Comparison of ENCODE assay signal across 22 cellular contexts in genomic region chr7:126699707-126700106, GRCh38.
DNase-seq lines count a peak whose midpoint lies in the region; ATAC-seq and TF ChIP-seq lines count a peak whose summit lies in the region.
"Had no signal": no experiment of that assay in that cellular context is flagged by ENCODE, and none has a peak within 500 bp of the region (broad histone marks: within the 10 kb centered on the region; RNA-seq: fewer than 3 reads in every experiment).

No MANE protein-coding gene starts in this region.

- ATAC-seq in left lobe of liver: no peak
- ATAC-seq: activated CD8-positive, alpha-beta T cell treated with anti-CD3 and anti-CD28 coated beads for 36 hours; activated T-helper 17 cell treated with anti-CD3 and anti-CD28 coated beads, Interleukin-2, amount 50 U/mL, for 72 hours; CD8-positive, alpha-beta T cell; gastroesophageal sphincter; stimulated activated naive B cell treated with anti-CD40 and anti-IgM and Interleukin-4, amounts not matched to agents 10 μg/mL and 1 μg/mL and 100 μg/mL, for 72 hours; upper lobe of right lung had no signal

- H3K4me1 ChIP-seq in KMS-11 (ENCODE audit: low read depth, poor library complexity, severe bottlenecking) (peaks cover 37% of the 10 kb centered on the region), SK-N-SH (ENCODE audit: control insufficient read depth in 1 of 2, insufficient read depth in 2 of 2, low read depth in 1 of 2, low read length in 1 of 2) (peaks cover 22 to 44% of the 10 kb centered on the region in 2 experiments)
- H3K4me1 ChIP-seq: gastroesophageal sphincter, prostate gland, upper lobe of right lung had no signal

- no peaks in the 10 kb centered on the region for H3K79me2 ChIP-seq in KMS-11 (ENCODE audit: insufficient read depth, low read depth)
- H3K79me2 ChIP-seq in SK-N-SH (ENCODE audit: insufficient read depth): no peaks in the 10 kb centered on the region

- no peaks in the 10 kb centered on the region for H3K9me2 ChIP-seq in SK-N-SH

- H3K27ac ChIP-seq in KMS-11: peak overlapping the region; percentile 88; the same call in 1 of the 2 replicates
- peak overlapping the region in 1 of 2 experiments; percentile 93; a peak in 2 of 4 replicates for H3K27ac ChIP-seq in SK-N-SH (ENCODE audit: low read depth in 2 of 2, low read length in 1 of 2)
- H3K27ac ChIP-seq: gastroesophageal sphincter, prostate gland, spleen, upper lobe of right lung, VCaP had no signal

- H3F3A ChIP-seq in SK-N-SH (replicated peaks; ENCODE audit: insufficient read depth): peaks cover 14% of the 10 kb centered on the region

- H3K27me3 ChIP-seq in KMS-11 (ENCODE audit: insufficient read depth, low read depth) (no peaks in the 10 kb centered on the region), SK-N-SH (ENCODE audit: insufficient read depth) (no peaks in the 10 kb centered on the region)
- H3K27me3 ChIP-seq: gastroesophageal sphincter, spleen, upper lobe of right lung had no signal

- H3K4me1 Mint-ChIP-seq in T-helper 1 cell treated with Interleukin-12 subunit alpha and Interleukin-12 subunit beta and Interleukin-4 antibody, amounts not matched to agents 30 μg/mL and 1 μg/mL, for 36 hours (ENCODE audit: low read depth): peaks cover 13% of the 10 kb centered on the region
- peaks cover 24% of the 10 kb centered on the region for H3K4me1 Mint-ChIP-seq in osteocyte (ENCODE audit: unreplicated experiment)
- H3K4me1 Mint-ChIP-seq: activated T-helper 17 cell treated with anti-CD3 and anti-CD28 coated beads, Interleukin-2, amount 50 U/mL, for 72 hours; naive B cell; stimulated activated naive B cell treated with anti-CD40 and anti-IgM and Interleukin-4, amounts not matched to agents 10 μg/mL and 1 μg/mL and 100 μg/mL, for 72 hours had no signal

- H2AFZ ChIP-seq in KMS-11 (ENCODE audit: low read depth) (no peak overlapping the region), SK-N-SH (ENCODE audit: low read depth) (no peak overlapping the region; the same call in 1 of the 2 replicates)

- no peaks in the 10 kb centered on the region for H3K9me3 ChIP-seq in SK-N-SH
- H3K9me3 ChIP-seq: gastroesophageal sphincter, prostate gland, upper lobe of right lung had no signal

- H3K27me3 Mint-ChIP-seq in T-helper 1 cell treated with Interleukin-12 subunit alpha and Interleukin-12 subunit beta and Interleukin-4 antibody, amounts not matched to agents 30 μg/mL and 1 μg/mL, for 36 hours (ENCODE audit: low read depth): peaks cover 34% of the 10 kb centered on the region
- H3K27me3 Mint-ChIP-seq in osteocyte (ENCODE audit: unreplicated experiment): no peaks in the 10 kb centered on the region
- H3K27me3 Mint-ChIP-seq: activated T-helper 17 cell treated with anti-CD3 and anti-CD28 coated beads, Interleukin-2, amount 50 U/mL, for 72 hours; stimulated activated naive B cell treated with anti-CD40 and anti-IgM and Interleukin-4, amounts not matched to agents 10 μg/mL and 1 μg/mL and 100 μg/mL, for 72 hours had no signal

- peak; percentile 48 for TF ChIP-seq RAD21 in SK-N-SH (IDR thresholded peaks at IDR 0.05; ENCODE audit: low read length)

- TF ChIP-seq CTCF in KMS-11 (conservative IDR thresholded peaks at IDR 0.05; ENCODE audit: low read depth, low read length): no peak
- 0 out of 2 replicates have a peak, but pooled peaks have one; percentile 7 for TF ChIP-seq CTCF in SK-N-SH (IDR thresholded peaks at IDR 0.05)
- TF ChIP-seq CTCF in osteocyte (IDR thresholded peaks at IDR 0.05): no peak

- POLR2A ChIA-PET in SK-N-SH (lab: Yijun Ruan, JAX): no interaction called here

- DNase-seq in T-helper 1 cell: no peak
- peak; percentile 40 for DNase-seq in SK-N-SH
- DNase-seq in osteocyte (ENCODE audit: extremely low spot score, unreplicated experiment): no peak
- no peak for DNase-seq in left lobe of liver (ENCODE audit: low spot score)
- DNase-seq in stimulated activated CD4-positive, alpha-beta T cell treated with anti-CD3 and anti-CD28 coated beads, Interleukin-1b, Interleukin-23, amount 100 ng/mL, for 48 hours: no peak
- no peak for DNase-seq in NCI-H1930 (lab: John Stamatoyannopoulos, UW)
- DNase-seq: activated CD8-positive, alpha-beta T cell treated with anti-CD3 and anti-CD28 coated beads for 36 hours; amygdala; CD8-positive, alpha-beta T cell; GOT3; MV-4-11; naive B cell; NCI-H2227 treated with DMSO at 0.1 percent for 48 hours; spleen; stimulated activated naive B cell treated with anti-CD40 and anti-IgM and Interleukin-4, amounts not matched to agents 10 μg/mL and 1 μg/mL and 100 μg/mL, for 72 hours; upper lobe of right lung had no signal

- no peak overlapping the region for H3K4me3 ChIP-seq in KMS-11 (IDR thresholded peaks at IDR 0.05; ENCODE audit: insufficient read depth, low read depth, low read length)
- no peak overlapping the region for H3K4me3 ChIP-seq in SK-N-SH (ENCODE audit: low read depth in 2 of 2, low read length in 1 of 2)
- H3K4me3 ChIP-seq: gastroesophageal sphincter, prostate gland, spleen, upper lobe of right lung had no signal

- H3K4me3 Mint-ChIP-seq in T-helper 1 cell treated with Interleukin-12 subunit alpha and Interleukin-12 subunit beta and Interleukin-4 antibody, amounts not matched to agents 30 μg/mL and 1 μg/mL, for 36 hours: no peak overlapping the region
- no peak overlapping the region for H3K4me3 Mint-ChIP-seq in osteocyte (ENCODE audit: unreplicated experiment)
- H3K4me3 Mint-ChIP-seq: activated CD8-positive, alpha-beta T cell treated with anti-CD3 and anti-CD28 coated beads for 36 hours; activated T-helper 17 cell treated with anti-CD3 and anti-CD28 coated beads, Interleukin-2, amount 50 U/mL, for 72 hours; CD8-positive, alpha-beta T cell; naive B cell; stimulated activated naive B cell treated with anti-CD40 and anti-IgM and Interleukin-4, amounts not matched to agents 10 μg/mL and 1 μg/mL and 100 μg/mL, for 72 hours had no signal

- H3K4me2 ChIP-seq in KMS-11 (peak overlapping the region; percentile 79), SK-N-SH (no peak overlapping the region)

- H3K36me3 ChIP-seq in KMS-11 (ENCODE audit: insufficient read depth): no peaks in the 10 kb centered on the region
- H3K36me3 ChIP-seq in SK-N-SH (replicated peaks in 1 of 2; ENCODE audit: control insufficient read depth in 1 of 2, insufficient read depth in 2 of 2, low read length in 1 of 2): no peaks in the 10 kb centered on the region
- H3K36me3 ChIP-seq: gastroesophageal sphincter, prostate gland, spleen, upper lobe of right lung had no signal

- CTCF ChIA-PET in SK-N-SH (lab: Yijun Ruan, JAX): interaction anchor here (1.0 to 2.2 kb wide), 3 partner anchors 9 to 91 kb away, joined by 3 to 9 read pairs (median 7); no protein-coding TSS in a partner anchor

- H3K9ac ChIP-seq in KMS-11: no peak overlapping the region
- H3K9ac ChIP-seq in SK-N-SH: no peak overlapping the region

- H4K20me1 ChIP-seq in KMS-11 (ENCODE audit: insufficient read depth) (no peaks in the 10 kb centered on the region), SK-N-SH (ENCODE audit: insufficient read depth) (no peaks in the 10 kb centered on the region)

- H3K9me3 Mint-ChIP-seq in T-helper 1 cell treated with Interleukin-12 subunit alpha and Interleukin-12 subunit beta and Interleukin-4 antibody, amounts not matched to agents 30 μg/mL and 1 μg/mL, for 36 hours: peaks cover 1% of the 10 kb centered on the region
- peaks cover under 1% of the 10 kb centered on the region for H3K9me3 Mint-ChIP-seq in osteocyte (ENCODE audit: unreplicated experiment)
- H3K9me3 Mint-ChIP-seq: activated CD8-positive, alpha-beta T cell treated with anti-CD3 and anti-CD28 coated beads for 36 hours had no signal

- H3K27ac Mint-ChIP-seq in T-helper 1 cell treated with Interleukin-12 subunit alpha and Interleukin-12 subunit beta and Interleukin-4 antibody, amounts not matched to agents 30 μg/mL and 1 μg/mL, for 36 hours: peak overlapping the region; percentile 39
- peak overlapping the region; percentile 40 for H3K27ac Mint-ChIP-seq in osteocyte (ENCODE audit: unreplicated experiment)
- H3K27ac Mint-ChIP-seq: activated CD8-positive, alpha-beta T cell treated with anti-CD3 and anti-CD28 coated beads for 36 hours; activated T-helper 17 cell treated with anti-CD3 and anti-CD28 coated beads, Interleukin-2, amount 50 U/mL, for 72 hours; CD8-positive, alpha-beta T cell; stimulated activated naive B cell treated with anti-CD40 and anti-IgM and Interleukin-4, amounts not matched to agents 10 μg/mL and 1 μg/mL and 100 μg/mL, for 72 hours had no signal

- peaks cover 1% of the 10 kb centered on the region for H3K36me3 Mint-ChIP-seq in T-helper 1 cell treated with Interleukin-12 subunit alpha and Interleukin-12 subunit beta and Interleukin-4 antibody, amounts not matched to agents 30 μg/mL and 1 μg/mL, for 36 hours (ENCODE audit: low read depth)
- no peaks in the 10 kb centered on the region for H3K36me3 Mint-ChIP-seq in osteocyte (ENCODE audit: unreplicated experiment)
- H3K36me3 Mint-ChIP-seq: CD8-positive, alpha-beta T cell; naive B cell; stimulated activated naive B cell treated with anti-CD40 and anti-IgM and Interleukin-4, amounts not matched to agents 10 μg/mL and 1 μg/mL and 100 μg/mL, for 72 hours had no signal

- peak in 1 of 2 experiments; percentile 82; a peak in 2 of 4 replicates for TF ChIP-seq EP300 in SK-N-SH (IDR thresholded peaks at IDR 0.05; ENCODE audit: borderline replicate concordance in 1 of 2, low read depth in 1 of 2, low read length in 1 of 2)

TF ChIP-seq in SK-N-SH, 30 proteins besides CTCF, POLR2A, EP300 and RAD21 (continues in another document):
- TF ChIP-seq MXI1 (IDR thresholded peaks at IDR 0.05; ENCODE audit: low read depth, low read length) (0 out of 2 replicates have a peak, but pooled peaks have one; percentile 49), RCOR1 (IDR thresholded peaks at IDR 0.05; ENCODE audit: low read length) (peak; percentile 69; the same call in 1 of the 2 replicates), MAX (IDR thresholded peaks at IDR 0.05; ENCODE audit: low read depth) (no peak), GATA2 (CRISPR knock-in tag; IDR thresholded peaks at IDR 0.05) (peak; percentile 79)
